In genomic region chrX:49058794-49059193, GRCh38 we compare ENCODE assay signal across 14 cellular contexts. TPM values are rescaled to one million over a fixed set of nuclear protein-coding genes. Genes with fewer than 3 reads are reported as not detected.
DNase-seq lines count a peak whose midpoint lies in the region; ATAC-seq and TF ChIP-seq lines count a peak whose summit lies in the region.
"Had no signal": no experiment of that assay in that cellular context is flagged by ENCODE, and none has a peak within 500 bp of the region (broad histone marks: within the 10 kb centered on the region; RNA-seq: fewer than 3 reads in every experiment).

TSS of gene CCDC120 (plus strand) at chrX:49058999. CDS start at chrX:49062042, 3,043 bp downstream.

- no peaks in the 10 kb centered on the region for H3K9me2 ChIP-seq in PC-3 (replicated peaks; ENCODE audit: low read length)

- ATAC-seq in CD8-positive, alpha-beta T cell, result no peak
- peak; percentile 88 for ATAC-seq in PC-3

- no peaks in the 10 kb centered on the region for H3K36me3 ChIP-seq in CD8-positive, alpha-beta T cell (ENCODE audit: insufficient read depth, low read length)
- no peaks in the 10 kb centered on the region for H3K36me3 ChIP-seq in PC-3 (ENCODE audit: low read depth, low read length)
- H3K36me3 ChIP-seq: brain microvascular endothelial cell had no signal

- no TSS peak for BruUV-seq in PC-3 (replicated peaks; lab: Mats Ljungman, UMichigan)

- no peak for TF ChIP-seq CTCF in CD8-positive, alpha-beta T cell (IDR thresholded peaks at IDR 0.05)
- no peak for TF ChIP-seq CTCF in PC-3 (conservative IDR thresholded peaks at IDR 0.05; ENCODE audit: low read depth, low read length)
- TF ChIP-seq CTCF in glutamatergic neuron (IDR thresholded peaks at IDR 0.05; ENCODE audit: partially characterized antibody, unreplicated experiment), result no peak
- no peak for TF ChIP-seq CTCF in nephron (IDR thresholded peaks at IDR 0.05; ENCODE audit: unreplicated experiment in 3 of 3)

- H4K20me1 ChIP-seq in PC-3 (ENCODE audit: low read length), result no peaks in the 10 kb centered on the region

- H3K27ac Mint-ChIP-seq in CD8-positive, alpha-beta T cell, result no peak within 1 kb of the TSS
- H3K27ac Mint-ChIP-seq in glutamatergic neuron (ENCODE audit: unreplicated experiment) (no peak within 1 kb of the TSS), nephron (peak within 1 kb of the TSS in 2 of 3 experiments; percentile 63 to 84)
- H3K27ac Mint-ChIP-seq: B cell, nephron progenitor cell had no signal

- peak within 1 kb of the TSS; percentile 89 for H3K4me2 ChIP-seq in PC-3 (ENCODE audit: low read length)

- DNase-seq in CD8-positive, alpha-beta T cell, result no peak
- peak; percentile 52 for DNase-seq in PC-3
- DNase-seq in glutamatergic neuron, result no peak
- DNase-seq in activated naive CD4-positive, alpha-beta T cell treated with anti-CD3 and anti-CD28 coated beads, Interleukin-2, amount 50 U/mL, for 16 hours, result no peak
- no peak for DNase-seq in stimulated activated CD4-positive, alpha-beta T cell treated with anti-CD3 and anti-CD28 coated beads, Interleukin-12 subunit alpha, Interleukin-12 subunit beta, amount 100 ng/mL, for 4 hours
- no peak for DNase-seq in activated CD4-positive, alpha-beta T cell treated with anti-CD3 and anti-CD28 coated beads for 1 hour
- DNase-seq in NCI-H1417 treated with DMSO at 0.1 percent for 48 hours (lab: John Stamatoyannopoulos, UW), result no peak
- DNase-seq: activated CD8-positive, alpha-beta memory T cell treated with anti-CD3 and anti-CD28 coated beads, Interleukin-2, amount 50 U/mL, for 48 hours; brain microvascular endothelial cell; NCI-H446; nephron progenitor cell had no signal

- H3K9me3 Mint-ChIP-seq in CD8-positive, alpha-beta T cell, result no peaks in the 10 kb centered on the region
- peaks cover 10% of the 10 kb centered on the region for H3K9me3 Mint-ChIP-seq in glutamatergic neuron (ENCODE audit: unreplicated experiment)
- H3K9me3 Mint-ChIP-seq in nephron, result peaks cover 13% of the 10 kb centered on the region
- H3K9me3 Mint-ChIP-seq: IgD-negative memory B cell had no signal

- H3K4me3 Mint-ChIP-seq in CD8-positive, alpha-beta T cell, result no peak within 1 kb of the TSS
- no peak within 1 kb of the TSS for H3K4me3 Mint-ChIP-seq in glutamatergic neuron (ENCODE audit: unreplicated experiment)
- H3K4me3 Mint-ChIP-seq in nephron, result peak within 1 kb of the TSS; percentile 69 to 79 (median 72)
- H3K4me3 Mint-ChIP-seq: B cell, IgD-negative memory B cell, nephron progenitor cell had no signal

- H3K27ac ChIP-seq in CD8-positive, alpha-beta T cell (ENCODE audit: low read depth, low read length), result no peak within 1 kb of the TSS
- H3K27ac ChIP-seq in PC-3 (ENCODE audit: low read length), result no peak within 1 kb of the TSS
- H3K27ac ChIP-seq: brain microvascular endothelial cell had no signal

- H3F3A ChIP-seq in PC-3 (ENCODE audit: low read length, unreplicated experiment), result no peaks in the 10 kb centered on the region

- H3K4me3 ChIP-seq in CD8-positive, alpha-beta T cell (ENCODE audit: low read depth, low read length), result no peak within 1 kb of the TSS
- peak within 1 kb of the TSS; percentile 82 for H3K4me3 ChIP-seq in PC-3 (ENCODE audit: low read length)

- POLR2A ChIA-PET in CD8-positive, alpha-beta T cell (lab: Charles Lee), result no interaction called here
- POLR2A ChIA-PET in PC-3 (lab: Charles Lee; ENCODE audit: unreplicated experiment), result no interaction called here

- peak within 1 kb of the TSS; percentile 56 for H3K9ac ChIP-seq in PC-3 (ENCODE audit: low read length)

- H3K9me3 ChIP-seq in CD8-positive, alpha-beta T cell (ENCODE audit: low read length), result no peaks in the 10 kb centered on the region
- no peaks in the 10 kb centered on the region for H3K9me3 ChIP-seq in PC-3 (ENCODE audit: low read length)

- H3K4me1 Mint-ChIP-seq in CD8-positive, alpha-beta T cell (ENCODE audit: low read depth), result peaks cover 25% of the 10 kb centered on the region
- no peaks in the 10 kb centered on the region for H3K4me1 Mint-ChIP-seq in glutamatergic neuron (ENCODE audit: low read depth, unreplicated experiment)
- H3K4me1 Mint-ChIP-seq in nephron, result no peaks in the 10 kb centered on the region

- CTCF ChIA-PET in CD8-positive, alpha-beta T cell (lab: Charles Lee), result no interaction called here
- CTCF ChIA-PET in PC-3 (lab: Charles Lee), result no interaction called here

- H3K27me3 Mint-ChIP-seq in CD8-positive, alpha-beta T cell (ENCODE audit: low read depth), result no peaks in the 10 kb centered on the region
- H3K27me3 Mint-ChIP-seq in glutamatergic neuron (ENCODE audit: unreplicated experiment) (peaks cover 6% of the 10 kb centered on the region), nephron (ENCODE audit: low read depth) (no peaks in the 10 kb centered on the region)
- H3K27me3 Mint-ChIP-seq: B cell, IgD-negative memory B cell had no signal

- intact Hi-C loops in CD8-positive, alpha-beta T cell (cut with DNase I, micrococcal nuclease), result no loop called here
- intact Hi-C loops in PC-3 (cut with micrococcal nuclease), result no loop called here

- peaks cover 13% of the 10 kb centered on the region for H3K36me3 Mint-ChIP-seq in CD8-positive, alpha-beta T cell
- H3K36me3 Mint-ChIP-seq in glutamatergic neuron (ENCODE audit: unreplicated experiment) (no peaks in the 10 kb centered on the region), nephron (ENCODE audit: low read depth) (peaks cover 17% of the 10 kb centered on the region)

- no peaks in the 10 kb centered on the region for H3K27me3 ChIP-seq in CD8-positive, alpha-beta T cell (ENCODE audit: insufficient read depth, low read length)
- H3K27me3 ChIP-seq in PC-3 (ENCODE audit: low read length), result no peaks in the 10 kb centered on the region
- H3K27me3 ChIP-seq: brain microvascular endothelial cell had no signal

- H3K79me2 ChIP-seq in PC-3 (ENCODE audit: low read length), result peaks cover 18% of the 10 kb centered on the region

- H3K4me1 ChIP-seq in CD8-positive, alpha-beta T cell (ENCODE audit: insufficient read depth, low read length), result peaks cover 11% of the 10 kb centered on the region
- H3K4me1 ChIP-seq in PC-3 (ENCODE audit: insufficient read depth, low read length), result 0 out of 2 replicates have a peak, but pooled peaks cover 4% of the 10 kb centered on the region

- H2AFZ ChIP-seq in PC-3 (ENCODE audit: low read length), result peak within 1 kb of the TSS; percentile 63

RNA-seq across cellular contexts. Expression of gene CCDC120, which starts in this region (rescaled TPM):
- total RNA-seq in CD8-positive, alpha-beta T cell, result 10 to 100 TPM; 13.0 to 18.0 TPM
- total RNA-seq in PC-3 (2014; rRNA removed) (5.3 and 7.1 TPM in 2 replicates), glutamatergic neuron (ENCODE audit: unreplicated experiment) (17.6 TPM)

Comparison
In these comparisons a context has a peak if more than half of its experiments do, and no peak if none do; other contexts are left out.
1. H3K27ac Mint-ChIP-seq: peak in nephron (2 of 3); none in CD8-positive, alpha-beta T cell (single experiment) and glutamatergic neuron (single experiment).
2. H3K4me3 Mint-ChIP-seq: peak in nephron (3 of 3); none in CD8-positive, alpha-beta T cell (single experiment) and glutamatergic neuron (single experiment).